ENCODE assay signal across 32 cellular contexts in genomic region chr4:66071911-66072310, GRCh38.
"Had no signal": no experiment of that assay in that cellular context is flagged by ENCODE, and none has a peak within 500 bp of the region (broad histone marks: within the 10 kb centered on the region; RNA-seq: fewer than 3 reads in every experiment).

No MANE protein-coding gene starts in this region.

- H3K27me3 ChIP-seq: body of pancreas, esophagus muscularis mucosa, gastroesophageal sphincter, heart right ventricle, hepatocyte had no signal

- H3K4me3 ChIP-seq: body of pancreas, esophagus muscularis mucosa, gastroesophageal sphincter, heart right ventricle, hepatocyte had no signal

- H3K4me1 ChIP-seq: body of pancreas, esophagus muscularis mucosa, gastroesophageal sphincter, heart right ventricle had no signal

- H3K9me3 ChIP-seq: body of pancreas had no signal

- ATAC-seq: activated CD4-positive, alpha-beta T cell treated with anti-CD3 and anti-CD28 coated beads for 36 hours; activated CD8-positive, alpha-beta memory T cell treated with anti-CD3 and anti-CD28 coated beads, Interleukin-2, amount 10 ng/mL, durations not matched to agents 7 days and 5 days; activated CD8-positive, alpha-beta T cell treated with anti-CD3 and anti-CD28 coated beads, Interleukin-2, amount 10 ng/mL, durations not matched to agents 7 days and 5 days; activated naive CD4-positive, alpha-beta T cell treated with anti-CD3 and anti-CD28 coated beads, Interleukin-2, amount 50 U/mL, for 72 hours; body of pancreas; effector memory CD8-positive, alpha-beta T cell; gastroesophageal sphincter; heart right ventricle; T-helper 17 cell had no signal

- DNase-seq: activated CD4-positive, alpha-beta memory T cell treated with anti-CD3 and anti-CD28 coated beads for 36 hours; activated CD4-positive, alpha-beta T cell treated with anti-CD3 and anti-CD28 coated beads for 36 hours; activated CD4-positive, alpha-beta T cell treated with anti-CD3 and anti-CD28 coated beads, Interleukin-2, amount 10 ng/mL, durations not matched to agents 24 days and 14 days; activated CD4-positive, CD25-positive, alpha-beta regulatory T cell; activated CD4-positive, CD25-positive, alpha-beta regulatory T cell treated with anti-CD3 and anti-CD28 coated beads, Interleukin-2, amount 50 U/mL, for 72 hours; activated CD8-positive, alpha-beta memory T cell treated with anti-CD3 and anti-CD28 coated beads, Interleukin-2, amount 10 ng/mL, durations not matched to agents 7 days and 5 days; activated CD8-positive, alpha-beta memory T cell treated with anti-CD3 and anti-CD28 coated beads, Interleukin-2, amount 50 U/mL, for 4 hours; activated CD8-positive, alpha-beta T cell treated with anti-CD3 and anti-CD28 coated beads, Interleukin-2, amount 10 ng/mL, durations not matched to agents 7 days and 5 days; activated effector memory CD4-positive, alpha-beta T cell treated with anti-CD3 and anti-CD28 coated beads, Interleukin-2, amount 50 U/mL, for 16 hours; activated naive CD4-positive, alpha-beta T cell treated with anti-CD3 and anti-CD28 coated beads for 36 hours; activated naive CD8-positive, alpha-beta T cell treated with anti-CD3 and anti-CD28 coated beads, Interleukin-2, amount 10 ng/mL, durations not matched to agents 7 days and 5 days; activated T-cell treated with anti-CD3 and anti-CD28 coated beads, Interleukin-2, amount 50 U/mL, for 1 hour; activated T-cell treated with anti-CD3 and anti-CD28 coated beads, Interleukin-2, amount 50 U/mL, for 48 hours; amniotic stem cell; anterior cingulate cortex; body of pancreas; caudate nucleus; cortex of kidney; dermis blood vessel endothelial cell; effector CD4-positive, alpha-beta T cell; effector memory CD8-positive, alpha-beta T cell; erythroblast; foreskin melanocyte; heart right ventricle; T-helper 1 cell; T-helper 17 cell; T1000; WERI-Rb-1 had no signal

- H3K36me3 ChIP-seq: esophagus muscularis mucosa, gastroesophageal sphincter, heart right ventricle, WERI-Rb-1 had no signal
